8 cellular contexts compared by ENCODE assay signal in genomic region chr19:51571599-51571998, GRCh38. TPM values are rescaled to one million over a fixed set of nuclear protein-coding genes. Genes with fewer than 3 reads are reported as not detected.
A peak's percentile ranks its signal among the peaks of the same experiment; 100 is the strongest.
DNase-seq lines count a peak whose midpoint lies in the region; ATAC-seq, FAIRE-seq and TF ChIP-seq lines count a peak whose summit lies in the region.

No MANE protein-coding gene starts in this region.

- intact Hi-C loops in CD4-positive, alpha-beta T cell (cut with DNase I, micrococcal nuclease) = loop anchor here (1.0 to 5.0 kb wide), 3 partner anchors 23 to 131 kb away; no protein-coding TSS in a partner anchor

- H3K14ac ChIP-seq in H1 (ENCODE audit: insufficient read length) = no peak overlapping the region

- peak overlapping the region; percentile 94 for H3K4me3 Mint-ChIP-seq in CD4-positive, alpha-beta T cell
- H3K4me3 Mint-ChIP-seq in nephron progenitor cell = peak overlapping the region; percentile 96

- H4K8ac ChIP-seq in H1 (ENCODE audit: extremely low read depth, insufficient read depth, low read length) = peak overlapping the region; percentile 30

- no peak overlapping the region; the same call in 1 of the 2 replicates for H2AFZ ChIP-seq in H1 (ENCODE audit: low read length)

- WGBS in H1 (ENCODE audit: extremely low coverage in 1 of 2, insufficient coverage in 1 of 2, insufficient read length in 1 of 2, insufficient replicate concordance in 2 of 2, low coverage in 1 of 2, low lambda C conversion rate in 2 of 2, missing lambda C conversion rate in 1 of 2), 2 experiments = 10% methylated on average over 8 of the region's 8 CpGs; no CpG with 5 or more reads in 1 of the 2 experiments

- H3K9ac ChIP-seq in H1 (replicated peaks in 1 of 4; ENCODE audit: extremely low read depth in 1 of 4, low read depth in 3 of 4, low read length in 3 of 4) = peak overlapping the region in 3 of 4 experiments; percentile 45 to 74 (median 56); a peak in 5 of 7 replicates

- H4K20me1 ChIP-seq in H1 (replicated peaks in 1 of 2; ENCODE audit: control insufficient read depth in 1 of 2, insufficient read depth in 2 of 2, low read length in 2 of 2) = no peaks in the 10 kb centered on the region

- H3K4me1 Mint-ChIP-seq in CD4-positive, alpha-beta T cell (ENCODE audit: low read depth) = peaks cover 28% of the 10 kb centered on the region
- peaks cover 21% of the 10 kb centered on the region for H3K4me1 Mint-ChIP-seq in nephron progenitor cell

- peaks cover 0 to 9% (median 3%) of the 10 kb centered on the region in 4 experiments; a peak in 4 of 8 replicates for H3K36me3 ChIP-seq in H1 (ENCODE audit: control insufficient read depth in 2 of 4, insufficient read depth in 4 of 4, low read length in 3 of 4)

- peak overlapping the region; percentile 90 for H3K4me3 ChIP-seq in NB4 (ENCODE audit: low read depth, low read length)
- H3K4me3 ChIP-seq in H1 (ENCODE audit: extremely low read depth in 1 of 4, insufficient read depth in 2 of 4, low read depth in 3 of 4, low read length in 4 of 4) = peak overlapping the region; percentile 64 to 90 (median 70)

- no peak overlapping the region for H2BK15ac ChIP-seq in H1 (ENCODE audit: low read length)

- TF ChIP-seq CTCF in CD4-positive, alpha-beta T cell (IDR thresholded peaks at IDR 0.05) = no peak
- TF ChIP-seq CTCF in NB4 (IDR thresholded peaks at IDR 0.05; ENCODE audit: low read depth, low read length) = no peak
- no peak for TF ChIP-seq CTCF in H1 (IDR thresholded peaks at IDR 0.05; ENCODE audit: control extremely low read depth in 1 of 3, insufficient read depth in 1 of 3, low read depth in 1 of 3, low read length in 3 of 3)
- no peak for TF ChIP-seq CTCF in nephron progenitor cell (IDR thresholded peaks at IDR 0.05)

- H3K27ac ChIP-seq in CD4-positive, alpha-beta T cell (ENCODE audit: low read depth, low read length) = no peak overlapping the region
- H3K27ac ChIP-seq in H1 (ENCODE audit: low read depth, low read length) = no peak overlapping the region

- peaks cover 4% of the 10 kb centered on the region for H3K23me2 ChIP-seq in H1 (ENCODE audit: low read depth, low read length)

- H3K79me2 ChIP-seq in H1 (ENCODE audit: control insufficient read depth in 1 of 2, insufficient read depth in 2 of 2, low read length in 2 of 2) = peaks cover 0 to 17% of the 10 kb centered on the region in 2 experiments; a peak in 2 of 4 replicates

- H2BK20ac ChIP-seq in H1 (ENCODE audit: low read length) = no peak overlapping the region

- peaks cover 2% of the 10 kb centered on the region for H3K27me3 Mint-ChIP-seq in CD4-positive, alpha-beta T cell
- H3K27me3 Mint-ChIP-seq in nephron progenitor cell (ENCODE audit: low read depth, poor library complexity) = peaks cover 29% of the 10 kb centered on the region

- no peaks in the 10 kb centered on the region for H3K27me3 ChIP-seq in CD4-positive, alpha-beta T cell (ENCODE audit: control insufficient read depth, insufficient read depth, low read length)
- no peaks in the 10 kb centered on the region for H3K27me3 ChIP-seq in H1 (replicated peaks in 1 of 4; ENCODE audit: control insufficient read depth in 3 of 4, extremely low read depth in 1 of 4, insufficient read depth in 3 of 4, low read length in 3 of 4)

- no peak overlapping the region for H2AK5ac ChIP-seq in H1 (ENCODE audit: low read depth, low read length)

- no peak for TF ChIP-seq POLR2A in NB4 (IDR thresholded peaks at IDR 0.05; ENCODE audit: extremely low read depth, insufficient read length)
- no peak for TF ChIP-seq POLR2A in H1 (IDR thresholded peaks at IDR 0.05; ENCODE audit: control extremely low read depth in 1 of 2, low read depth in 2 of 2, low read length in 2 of 2)

- POLR2A ChIA-PET in CD4-positive, alpha-beta T cell (lab: Charles Lee) = interaction anchor here (1.0 kb wide), 1 partner anchor 133 kb away, joined by 3 read pairs; no protein-coding TSS in a partner anchor
- POLR2A ChIA-PET in H1 (lab: Charles Lee; ENCODE audit: partially characterized antibody) = interaction anchor here (1.6 kb wide), 1 partner anchor 10 kb away, joined by 5 read pairs; no protein-coding TSS in a partner anchor

- no peak for FAIRE-seq in H1 (lab: Jason Lieb, UNC)

- no peak overlapping the region for H3K56ac ChIP-seq in H1 (replicated peaks; ENCODE audit: insufficient read length, low read depth, low read length)

- H3K4ac ChIP-seq in H1 (replicated peaks; ENCODE audit: insufficient read length, low read depth, low read length) = no peak overlapping the region

- H3K23ac ChIP-seq in H1 (ENCODE audit: insufficient read length) = no peak overlapping the region

- TF ChIP-seq RAD21 in H1 (IDR thresholded peaks at IDR 0.05 in 1 of 2, conservative IDR thresholded peaks at IDR 0.05 in 1 of 2; ENCODE audit: low read depth in 2 of 2, low read length in 2 of 2) = no peak

- peak overlapping the region; percentile 87 to 91 for H3K4me2 ChIP-seq in H1 (ENCODE audit: insufficient read depth in 1 of 2, low read depth in 2 of 2, low read length in 2 of 2)

- DNase-seq in CD4-positive, alpha-beta T cell = no peak
- peak; percentile 25 for DNase-seq in NB4 (ENCODE audit: low read depth)
- DNase-seq in H1 (ENCODE audit: low read depth in 1 of 2, low spot score in 2 of 2) = no peak
- DNase-seq in nephron progenitor cell = no peak
- DNase-seq in kidney glomerular epithelial cell (lab: John Stamatoyannopoulos, UW) = no peak
- DNase-seq in HK-2 (ENCODE audit: unreplicated experiment) = no peak

- H3K9me3 Mint-ChIP-seq in CD4-positive, alpha-beta T cell = no peaks in the 10 kb centered on the region
- peaks cover 1% of the 10 kb centered on the region for H3K9me3 Mint-ChIP-seq in nephron progenitor cell

- peaks cover 35% of the 10 kb centered on the region for H3K36me3 Mint-ChIP-seq in CD4-positive, alpha-beta T cell (ENCODE audit: low read depth)
- peaks cover 33% of the 10 kb centered on the region for H3K36me3 Mint-ChIP-seq in nephron progenitor cell (ENCODE audit: low read depth)

- H4K5ac ChIP-seq in H1 (ENCODE audit: insufficient read length, low read depth, low read length) = no peak overlapping the region

- TF ChIP-seq EP300 in H1 (IDR thresholded peaks at IDR 0.05; ENCODE audit: borderline replicate concordance in 1 of 2, low read depth in 2 of 2, low read length in 2 of 2) = no peak

- H3K27ac Mint-ChIP-seq in CD4-positive, alpha-beta T cell = no peak overlapping the region
- H3K27ac Mint-ChIP-seq in nephron progenitor cell = no peak overlapping the region

- no peak overlapping the region for H4K91ac ChIP-seq in H1 (replicated peaks; ENCODE audit: insufficient read length, low read length)

- 0 out of 2 replicates have a peak overlapping the region, but pooled peaks have one; percentile 39 for H2BK12ac ChIP-seq in H1 (ENCODE audit: low read depth, low read length)

- H3K79me1 ChIP-seq in H1 (ENCODE audit: low read depth, low read length) = peaks cover 4% of the 10 kb centered on the region; the same call in 1 of the 2 replicates

- H3K4me1 ChIP-seq in H1 (replicated peaks in 1 of 4; ENCODE audit: control insufficient read depth in 3 of 4, insufficient read depth in 4 of 4, low read length in 3 of 4) = peaks cover 0 to 3% (median 2%) of the 10 kb centered on the region in 4 experiments; a peak in 4 of 7 replicates

- ATAC-seq in CD4-positive, alpha-beta T cell (ENCODE audit: poor library complexity) = peak; percentile 19
- ATAC-seq in HG02970 (IDR thresholded peaks at IDR 0.05; ENCODE audit: low FRiP score, unreplicated experiment) (no peak), GM21717 (IDR thresholded peaks at IDR 0.05; ENCODE audit: unreplicated experiment) (no peak)

- H3K9me3 ChIP-seq in CD4-positive, alpha-beta T cell (ENCODE audit: control insufficient read depth, low read length) = no peaks in the 10 kb centered on the region
- H3K9me3 ChIP-seq in H1 (ENCODE audit: insufficient read depth in 2 of 2, low read depth in 1 of 2, low read length in 1 of 2) = no peaks in the 10 kb centered on the region

- no peak overlapping the region for H2BK120ac ChIP-seq in H1 (replicated peaks; ENCODE audit: low read depth, low read length)

- no peak overlapping the region for H2BK5ac ChIP-seq in H1 (ENCODE audit: low read depth, low read length)

- H3K18ac ChIP-seq in H1 (ENCODE audit: extremely low read depth, low read length) = no peak overlapping the region

- CTCF ChIA-PET in CD4-positive, alpha-beta T cell (lab: Charles Lee) = no interaction called here
- CTCF ChIA-PET in H1 (lab: Charles Lee; ENCODE audit: partially characterized antibody) = no interaction called here

RNA-seq across cellular contexts. Expression of gene ZNF175, which starts 0.5 kb away (rescaled TPM):
- total RNA-seq in CD4-positive, alpha-beta T cell = 1 to 10 TPM; 1.1 to 1.9 TPM
- total RNA-seq in H1 (2021; fragmentation: NEBNext Ultra II Directional; extraction: Animal tissue kit (Norgen Biotek cat#: 25700)) = 11.0 and 11.1 TPM in 2 replicates
- 1.5 and 1.7 TPM in 2 replicates for polyA plus RNA-seq in H1 (2011; rRNA removed)
- polyA plus RNA-seq in H1 (2011; cell fraction: cytosol; rRNA removed) = 2.1 TPM
- polyA plus RNA-seq in H1 (2011; cell fraction: nucleus; rRNA removed) = 3.1 TPM
- 6.7 to 9.4 TPM (median 7.9 TPM) in 4 replicates for polyA plus RNA-seq in H1 (2012, experiment 1 of 2)
- polyA plus RNA-seq in H1 (2012, experiment 2 of 2) = 1.1 TPM
- 2.9 TPM for polyA plus RNA-seq in H1 (2013, experiment 1 of 2)
- 3.7 TPM for polyA plus RNA-seq in H1 (2013, experiment 2 of 2)
- 6.1 and 7.5 TPM in 2 replicates for polyA minus RNA-seq in H1 (2011; rRNA and poly(A)+ RNA removed)
- 3.2 TPM for polyA minus RNA-seq in H1 (2011; cell fraction: cytosol; rRNA and poly(A)+ RNA removed)
- 6.5 TPM for polyA minus RNA-seq in H1 (2011; cell fraction: nucleus; rRNA and poly(A)+ RNA removed)

RNA-seq across cellular contexts. Expression of gene SIGLEC6, which starts 40.1 kb away (rescaled TPM):
- total RNA-seq in CD4-positive, alpha-beta T cell = under 1 TPM; 0.14 to 0.36 TPM
- total RNA-seq in H1 (2021; fragmentation: NEBNext Ultra II Directional; extraction: Animal tissue kit (Norgen Biotek cat#: 25700)) = not detected in 2 replicates
- polyA plus RNA-seq in H1 (2011; rRNA removed) = 0.05 TPM in 1 of 2 replicates, not detected in the other
- 0.09 TPM for polyA plus RNA-seq in H1 (2011; cell fraction: cytosol; rRNA removed)
- 0.31 TPM for polyA plus RNA-seq in H1 (2011; cell fraction: nucleus; rRNA removed)
- polyA plus RNA-seq in H1 (2012, experiment 1 of 2) = not detected in 4 replicates
- not detected for polyA plus RNA-seq in H1 (2012, experiment 2 of 2)
- 0.34 TPM for polyA plus RNA-seq in H1 (2013, experiment 1 of 2)
- polyA plus RNA-seq in H1 (2013, experiment 2 of 2) = 0.28 TPM
- polyA minus RNA-seq in H1 (2011; rRNA and poly(A)+ RNA removed) = not detected in 2 replicates
- not detected for polyA minus RNA-seq in H1 (2011; cell fraction: cytosol; rRNA and poly(A)+ RNA removed)
- 1.2 TPM for polyA minus RNA-seq in H1 (2011; cell fraction: nucleus; rRNA and poly(A)+ RNA removed)

RNA-seq across cellular contexts. Expression of gene SIGLEC5, which starts 58.6 kb away (rescaled TPM):
- total RNA-seq in CD4-positive, alpha-beta T cell = not detected
- not detected in 2 replicates for total RNA-seq in H1 (2021; fragmentation: NEBNext Ultra II Directional; extraction: Animal tissue kit (Norgen Biotek cat#: 25700))
- not detected in 2 replicates for polyA plus RNA-seq in H1 (2011; rRNA removed)
- not detected for polyA plus RNA-seq in H1 (2011; cell fraction: cytosol; rRNA removed)
- polyA plus RNA-seq in H1 (2011; cell fraction: nucleus; rRNA removed) = not detected
- polyA plus RNA-seq in H1 (2012, experiment 1 of 2) = not detected in 4 replicates
- not detected for polyA plus RNA-seq in H1 (2012, experiment 2 of 2)
- polyA plus RNA-seq in H1 (2013, experiment 1 of 2) = not detected
- polyA plus RNA-seq in H1 (2013, experiment 2 of 2) = not detected
- not detected in 2 replicates for polyA minus RNA-seq in H1 (2011; rRNA and poly(A)+ RNA removed)
- polyA minus RNA-seq in H1 (2011; cell fraction: cytosol; rRNA and poly(A)+ RNA removed) = not detected
- not detected for polyA minus RNA-seq in H1 (2011; cell fraction: nucleus; rRNA and poly(A)+ RNA removed)
